In the genomic region with DNA sequence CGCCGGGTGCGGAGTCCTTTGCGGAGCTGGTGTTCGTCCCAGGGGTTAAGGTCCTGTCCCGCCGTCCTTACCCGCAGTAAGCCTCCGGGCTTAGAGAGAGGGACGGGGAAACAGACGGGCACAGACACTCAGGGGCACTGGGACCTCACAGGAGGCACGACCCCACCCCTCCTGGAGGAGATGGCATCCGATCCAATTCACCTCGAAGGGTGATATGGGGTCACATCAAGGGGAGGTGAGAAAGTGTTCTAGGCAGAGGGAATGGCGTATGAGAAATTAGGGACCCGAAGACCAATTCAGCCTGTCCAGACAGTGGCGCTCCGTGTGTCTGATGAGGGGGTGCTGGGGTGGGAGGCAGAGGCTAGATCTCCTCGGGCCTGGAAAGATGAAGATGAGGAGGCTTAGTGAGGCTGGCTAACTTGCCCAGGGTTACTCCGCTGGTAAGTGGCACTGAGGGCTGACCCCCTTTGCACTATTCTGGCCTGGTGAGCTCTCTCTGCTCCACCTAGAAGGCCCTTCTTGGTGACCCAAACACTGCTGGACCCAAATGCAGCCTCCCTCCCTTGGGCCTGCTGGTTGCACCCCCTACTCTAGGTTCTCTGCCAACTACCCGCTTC, we compare ENCODE assay signal across 7 cellular contexts. TPM values are rescaled to one million over a fixed set of nuclear protein-coding genes. Genes with fewer than 3 reads are reported as not detected.
A peak's percentile ranks its signal among the peaks of the same experiment; 100 is the strongest.
DNase-seq lines count a peak whose midpoint lies in the region; ATAC-seq and TF ChIP-seq lines count a peak whose summit lies in the region.
"Had no signal": no experiment of that assay in that cellular context is flagged by ENCODE, and none has a peak within 500 bp of the region (broad histone marks: within the 10 kb centered on the region; RNA-seq: fewer than 3 reads in every experiment).

No MANE protein-coding gene starts in this region.

- intact Hi-C loops in naive thymus-derived CD4-positive, alpha-beta T cell (cut with micrococcal nuclease), result loop anchor here (1.0 to 5.0 kb wide), 6 partner anchors 16 to 192 kb away; a partner anchor contains a TSS

- H3K27me3 Mint-ChIP-seq in naive thymus-derived CD4-positive, alpha-beta T cell, result no peaks in the 10 kb centered on the region

- H3K36me3 ChIP-seq in naive thymus-derived CD4-positive, alpha-beta T cell (ENCODE audit: control insufficient read depth in 2 of 3, insufficient read depth in 3 of 3, low read length in 3 of 3), result no peaks in the 10 kb centered on the region

- CTCF ChIA-PET in naive thymus-derived CD4-positive, alpha-beta T cell (lab: Charles Lee), result interaction anchor here (0.7 to 3.0 kb wide), 6 partner anchors 11 to 168 kb away, joined by 3 to 44 read pairs (median 5); a partner anchor contains a TSS

- H3K4me1 ChIP-seq in naive thymus-derived CD4-positive, alpha-beta T cell (ENCODE audit: control insufficient read depth in 2 of 2, insufficient read depth in 2 of 2, low read length in 2 of 2), result peaks cover 0 to 19% of the 10 kb centered on the region in 2 donors

- H3K4me3 ChIP-seq in astrocyte of the cerebellum (ENCODE audit: low read depth, low read length), result peak overlapping the region; percentile 50
- H3K4me3 ChIP-seq in naive thymus-derived CD4-positive, alpha-beta T cell (ENCODE audit: low read length), result peak overlapping the region; percentile 66

- H3K36me3 Mint-ChIP-seq in naive thymus-derived CD4-positive, alpha-beta T cell, result peaks cover 0 to 8% (median 0%) of the 10 kb centered on the region in 5 donors

- H3K9me3 ChIP-seq in naive thymus-derived CD4-positive, alpha-beta T cell (ENCODE audit: control insufficient read depth in 2 of 3, low read length in 3 of 3), result no peaks in the 10 kb centered on the region

- no peak for DNase-seq in astrocyte of the cerebellum (ENCODE audit: low read depth)
- DNase-seq in naive thymus-derived CD4-positive, alpha-beta T cell, result no peak
- no peak for DNase-seq in stimulated activated CD4-positive, alpha-beta T cell treated with anti-CD3 and anti-CD28 coated beads, Interleukin-1b, Interleukin-23, amount 100 ng/mL, for 48 hours
- no peak for DNase-seq in NCI-H748 treated with DMSO at 0.1 percent for 48 hours (lab: John Stamatoyannopoulos, UW)

- ATAC-seq in GM19023 (IDR thresholded peaks at IDR 0.05; ENCODE audit: unreplicated experiment) (peak; percentile 18), GM18520 (IDR thresholded peaks at IDR 0.05; ENCODE audit: unreplicated experiment) (no peak)
- no peak for ATAC-seq in naive thymus-derived CD4-positive, alpha-beta T cell

- H3K4me3 Mint-ChIP-seq in naive thymus-derived CD4-positive, alpha-beta T cell, result peak overlapping the region; percentile 91 to 96 (median 94)

- POLR2A ChIA-PET in naive thymus-derived CD4-positive, alpha-beta T cell (lab: Charles Lee), result interaction anchor here (0.6 to 14.4 kb wide), 19 partner anchors 9 to 779 kb away, joined by 3 to 709 read pairs (median 7); a partner anchor contains a TSS

- peaks cover 25 to 41% (median 38%) of the 10 kb centered on the region in 7 donors for H3K4me1 Mint-ChIP-seq in naive thymus-derived CD4-positive, alpha-beta T cell

- TF ChIP-seq CTCF in astrocyte of the cerebellum (IDR thresholded peaks at IDR 0.05; ENCODE audit: low read depth, low read length, missing control alignments), result no peak

- H3K27ac Mint-ChIP-seq in naive thymus-derived CD4-positive, alpha-beta T cell, result peak overlapping the region; percentile 99 to 100 (median 100)

- H3K27ac ChIP-seq in naive thymus-derived CD4-positive, alpha-beta T cell (ENCODE audit: low read depth, low read length), result peak overlapping the region; percentile 92

- in situ Hi-C loops in astrocyte of the cerebellum (cut with HindIII; ENCODE audit: low sequenced_read_pairs), result no loop called here

- H3K27me3 ChIP-seq in naive thymus-derived CD4-positive, alpha-beta T cell (ENCODE audit: control insufficient read depth in 2 of 2, insufficient read depth in 2 of 2, low read length in 2 of 2), result no peaks in the 10 kb centered on the region

- H3K9me3 Mint-ChIP-seq in naive thymus-derived CD4-positive, alpha-beta T cell, result no peaks in the 10 kb centered on the region

RNA-seq across cellular contexts. Expression of a gene that starts 12.1 kb away (rescaled TPM):
- total RNA-seq in naive thymus-derived CD4-positive, alpha-beta T cell, result 10 to 100 TPM; 11.2 to 47.2 (median 13.5) TPM
- under 1 TPM; 0.07 to 0.28 TPM for polyA plus RNA-seq in naive thymus-derived CD4-positive, alpha-beta T cell

RNA-seq across cellular contexts. Expression of a gene that starts 13.3 kb away (rescaled TPM):
- 1 to 10 TPM in 2 of 5 experiments, under 1 TPM in 3; 0.31 to 9.7 (median 0.87) TPM for total RNA-seq in naive thymus-derived CD4-positive, alpha-beta T cell
- under 1 TPM in 1 of 2 donors, not detected in 1; 0.47 TPM for polyA plus RNA-seq in naive thymus-derived CD4-positive, alpha-beta T cell
- total RNA-seq: LHCN-M2 had no signal

RNA-seq across cellular contexts. Expression of a gene that starts 20.3 kb away (rescaled TPM):
- total RNA-seq in naive thymus-derived CD4-positive, alpha-beta T cell, result 100 to 1,000 TPM in 4 of 5 experiments, 10 to 100 TPM in 1; 92.8 to 456 (median 142) TPM
- 10 to 100 TPM; 30.5 to 59.1 TPM for polyA plus RNA-seq in naive thymus-derived CD4-positive, alpha-beta T cell

RNA-seq across cellular contexts. Expression of a gene that starts 22.6 kb away (rescaled TPM):
- 1 to 10 TPM; 1.3 to 2.8 (median 1.4) TPM for total RNA-seq in naive thymus-derived CD4-positive, alpha-beta T cell
- under 1 TPM in 1 of 2 donors, not detected in 1; 0.06 TPM for polyA plus RNA-seq in naive thymus-derived CD4-positive, alpha-beta T cell

RNA-seq across cellular contexts. Expression of a gene that starts 32.5 kb away (rescaled TPM):
- total RNA-seq in naive thymus-derived CD4-positive, alpha-beta T cell, result 1 to 10 TPM in 2 of 5 experiments, under 1 TPM in 3; 0.77 to 1.4 (median 0.96) TPM
- polyA plus RNA-seq in naive thymus-derived CD4-positive, alpha-beta T cell, result under 1 TPM in 1 of 2 donors, not detected in 1; 0.72 TPM
- total RNA-seq: LHCN-M2 had no signal
